In the genomic region with DNA sequence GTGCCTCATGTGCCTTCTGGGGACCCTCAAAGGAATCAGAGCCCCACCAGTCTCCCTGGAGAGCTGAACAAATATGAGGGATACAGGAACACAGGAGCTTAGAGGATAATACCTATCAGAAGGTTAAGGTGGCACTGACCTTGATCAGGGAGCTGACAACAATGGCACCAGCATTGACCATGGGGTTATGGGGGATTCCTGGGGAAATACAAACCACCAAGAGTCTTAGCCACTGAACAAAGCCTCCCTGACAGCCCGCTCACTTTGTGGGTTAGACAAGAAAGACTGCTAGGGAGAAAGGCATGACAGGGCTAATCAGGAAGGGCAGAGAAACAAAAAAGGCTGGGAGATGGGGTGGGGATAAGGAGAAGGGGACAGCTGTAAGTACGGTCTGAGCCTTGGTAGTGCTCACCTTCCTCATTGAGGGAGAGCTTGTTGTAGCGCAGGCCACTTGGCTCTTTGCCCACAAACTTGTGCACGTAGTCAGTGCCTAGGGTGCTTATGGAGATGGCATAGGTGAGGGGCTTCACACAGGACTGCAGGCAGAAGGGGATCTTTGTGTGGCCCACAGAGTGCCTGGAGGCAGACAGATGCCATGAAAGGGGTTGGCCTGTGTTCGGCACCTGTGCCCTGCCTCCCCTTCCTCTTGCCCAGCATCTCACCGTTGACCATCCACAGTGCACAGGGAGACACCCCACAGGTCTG, we compare ENCODE assay signal across 1 cellular context.
TF ChIP-seq lines count a peak whose summit lies in the region.

No MANE protein-coding gene starts in this region.

TF ChIP-seq in GM12891, 5 proteins besides CTCF, POLR2A, EP300 and RAD21:
- no peak for TF ChIP-seq TAF1 (IDR thresholded peaks at IDR 0.05; ENCODE audit: low read depth, low read length)
- TF ChIP-seq POU2F2 (IDR thresholded peaks at IDR 0.05; ENCODE audit: low read depth, low read length) = no peak
- no peak for TF ChIP-seq POLR2AphosphoS5 (IDR thresholded peaks at IDR 0.05; ENCODE audit: low read depth, low read length)
TF ChIP-seq in GM12891: peak in this region for 0.
